In genomic region chr1:244599937-244600350, GRCh38 we compare ENCODE assay signal across 8 cellular contexts. TPM values are rescaled to one million over a fixed set of nuclear protein-coding genes. Genes with fewer than 3 reads are reported as not detected.
DNase-seq lines count a peak whose midpoint lies in the region; ATAC-seq and TF ChIP-seq lines count a peak whose summit lies in the region.

No MANE protein-coding gene starts in this region.

- no peaks in the 10 kb centered on the region for H3K27me3 ChIP-seq in GM23338 (ENCODE audit: insufficient read depth)

- no peaks in the 10 kb centered on the region for H3K36me3 ChIP-seq in GM23338 (ENCODE audit: insufficient read depth)

- H3K4me1 ChIP-seq in GM23338 (ENCODE audit: insufficient read depth): no peaks in the 10 kb centered on the region

- no peak overlapping the region for H3K4me2 ChIP-seq in GM23338

- peaks cover 6% of the 10 kb centered on the region for H3K27me3 Mint-ChIP-seq in activated naive CD8-positive, alpha-beta T cell treated with anti-CD3 and anti-CD28 coated beads for 36 hours
- peaks cover 7% of the 10 kb centered on the region for H3K27me3 Mint-ChIP-seq in GM23338 (ENCODE audit: insufficient read depth, low read depth, poor library complexity)

- no peak overlapping the region for H2AFZ ChIP-seq in GM23338

- no peak overlapping the region for H3K4me3 Mint-ChIP-seq in activated naive CD8-positive, alpha-beta T cell treated with anti-CD3 and anti-CD28 coated beads for 36 hours
- H3K4me3 Mint-ChIP-seq in GM23338: no peak overlapping the region

- H4K20me1 ChIP-seq in GM23338 (replicated peaks; ENCODE audit: insufficient read depth): no peaks in the 10 kb centered on the region

- no peak overlapping the region for H3K4me3 ChIP-seq in GM23338

- H3K79me2 ChIP-seq in GM23338 (replicated peaks; ENCODE audit: insufficient read depth): no peaks in the 10 kb centered on the region

- peaks cover 7% of the 10 kb centered on the region for H3K4me1 Mint-ChIP-seq in activated naive CD8-positive, alpha-beta T cell treated with anti-CD3 and anti-CD28 coated beads for 36 hours
- peaks cover 5% of the 10 kb centered on the region for H3K4me1 Mint-ChIP-seq in GM23338

- H3K36me3 Mint-ChIP-seq in activated naive CD8-positive, alpha-beta T cell treated with anti-CD3 and anti-CD28 coated beads for 36 hours: no peaks in the 10 kb centered on the region
- no peaks in the 10 kb centered on the region; the same call in 2 of the 3 replicates for H3K36me3 Mint-ChIP-seq in GM23338 (ENCODE audit: low read depth)

- ATAC-seq in GM18498 (IDR thresholded peaks at IDR 0.05; ENCODE audit: unreplicated experiment) (peak; percentile 85), HG02571 (IDR thresholded peaks at IDR 0.05; ENCODE audit: unreplicated experiment) (peak; percentile 93), GM23338 (no peak)

- DNase-seq in NOMO-1 treated with dmso at 0.1 percent for 144 hours (lab: John Stamatoyannopoulos, UW; ENCODE audit: unreplicated experiment) (peak; percentile 64), mucosa of gallbladder (ENCODE audit: low spot score) (peak; percentile 19), midbrain (lab: John Stamatoyannopoulos, UW) (no peak), cerebellar nuclear complex (lab: John Stamatoyannopoulos, UW) (no peak), GM23338 (ENCODE audit: low spot score) (no peak)
- no peak for DNase-seq in activated naive CD8-positive, alpha-beta T cell treated with anti-CD3 and anti-CD28 coated beads for 36 hours

- peak overlapping the region; percentile 46 for H3K27ac Mint-ChIP-seq in activated naive CD8-positive, alpha-beta T cell treated with anti-CD3 and anti-CD28 coated beads for 36 hours
- no peak overlapping the region for H3K27ac Mint-ChIP-seq in GM23338

- no peaks in the 10 kb centered on the region for H3K9me2 ChIP-seq in GM23338 (ENCODE audit: insufficient read depth)

- H3F3A ChIP-seq in GM23338 (replicated peaks; ENCODE audit: low read depth): no peaks in the 10 kb centered on the region

- no peak overlapping the region for H3K27ac ChIP-seq in GM23338 (ENCODE audit: low read depth)

- no peaks in the 10 kb centered on the region for H3K9me3 Mint-ChIP-seq in activated naive CD8-positive, alpha-beta T cell treated with anti-CD3 and anti-CD28 coated beads for 36 hours
- H3K9me3 Mint-ChIP-seq in GM23338: no peaks in the 10 kb centered on the region

- no peak for TF ChIP-seq CTCF in GM23338 (conservative IDR thresholded peaks at IDR 0.05; ENCODE audit: low read depth in 2 of 2)

TF ChIP-seq in GM23338, 12 proteins besides CTCF, POLR2A, EP300 and RAD21:
- TF ChIP-seq NANOG (IDR thresholded peaks at IDR 0.05; ENCODE audit: borderline replicate concordance) (no peak), ZNF114 (CRISPR knock-in tag; IDR thresholded peaks at IDR 0.05) (no peak), ETS1 (IDR thresholded peaks at IDR 0.05) (no peak), EZH2phosphoT487 (IDR thresholded peaks at IDR 0.05; ENCODE audit: unreplicated experiment) (no peak), STAT1 (IDR thresholded peaks at IDR 0.05; ENCODE audit: unreplicated experiment) (no peak)

RNA-seq across cellular contexts. Expression of gene DESI2, which starts 53.0 kb away (rescaled TPM):
- 10 to 100 TPM; 33.8 to 37.0 TPM for total RNA-seq in activated naive CD8-positive, alpha-beta T cell treated with anti-CD3 and anti-CD28 coated beads for 36 hours
- 20.1 TPM for total RNA-seq in mucosa of gallbladder
- total RNA-seq in GM23338 (2014; rRNA removed; shearing (Covaris generic)): 145 and 175 TPM in 2 replicates
- 115 and 145 TPM in 2 replicates for polyA plus RNA-seq in GM23338 (2016; fragmentation: Nextera tagmentation; extraction: Ambion mirVana)

Comparison
In these comparisons a context has a peak if more than half of its experiments do, and no peak if none do; other contexts are left out.
1. DNase-seq: peak in NOMO-1 treated with dmso at 0.1 percent for 144 hours (single experiment) and mucosa of gallbladder (single experiment); none in activated naive CD8-positive, alpha-beta T cell treated with anti-CD3 and anti-CD28 coated beads for 36 hours (single experiment), midbrain (single experiment), cerebellar nuclear complex (0 of 2) and GM23338 (single experiment).